9 cellular contexts compared by ENCODE assay signal in the genomic region with DNA sequence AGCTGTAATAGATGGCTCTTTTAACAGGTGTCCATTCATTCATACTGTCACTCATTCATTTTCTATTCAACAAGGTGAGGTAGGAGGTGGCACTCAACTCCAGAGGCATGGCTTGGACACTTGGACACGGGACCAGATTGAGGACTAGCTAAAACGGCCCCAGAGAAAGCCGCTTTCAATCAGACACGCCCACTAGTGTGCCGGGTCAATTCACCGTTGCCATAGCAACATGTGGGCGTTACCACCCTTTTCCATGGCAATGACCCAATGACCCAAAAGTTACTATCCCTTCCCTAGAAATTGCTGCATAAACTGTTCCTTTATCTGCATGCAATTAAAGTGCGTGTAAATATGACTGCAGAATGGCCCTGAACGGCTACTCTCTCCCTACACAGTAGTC. TPM values are rescaled to one million over a fixed set of nuclear protein-coding genes. Genes with fewer than 3 reads are reported as not detected.
A peak's percentile ranks its signal among the peaks of the same experiment; 100 is the strongest.
DNase-seq lines count a peak whose midpoint lies in the region; ATAC-seq, FAIRE-seq and TF ChIP-seq lines count a peak whose summit lies in the region.
"Had no signal": no experiment of that assay in that cellular context is flagged by ENCODE, and none has a peak within 500 bp of the region (broad histone marks: within the 10 kb centered on the region; RNA-seq: fewer than 3 reads in every experiment).

No MANE protein-coding gene starts in this region.

- H4K20me1 ChIP-seq in Karpas-422 (ENCODE audit: insufficient read depth, low read depth, low read length): no peaks in the 10 kb centered on the region

- H3K9ac ChIP-seq in Karpas-422 (ENCODE audit: low read length): no peak overlapping the region

- H3K4me3 ChIP-seq in HEK293 (ENCODE audit: low read depth, low read length) (no peak overlapping the region), Karpas-422 (ENCODE audit: low read length) (no peak overlapping the region)

- CTCF ChIA-PET in HEK293 (lab: Yijun Ruan, JAX): interaction anchor here (1.0 kb wide), 1 partner anchor 9 kb away, joined by 3 read pairs; no protein-coding TSS in a partner anchor

- peaks cover 4% of the 10 kb centered on the region; the same call in 1 of the 2 replicates for H3K27me3 ChIP-seq in Karpas-422 (ENCODE audit: low read length)

- H3K4me1 ChIP-seq in HEK293 (ENCODE audit: control insufficient read depth, insufficient read depth, low read length) (peaks cover 15% of the 10 kb centered on the region), Karpas-422 (ENCODE audit: low read length) (peaks cover 3% of the 10 kb centered on the region; the same call in 1 of the 2 replicates)

- POLR2A ChIA-PET in HEK293 (lab: Yijun Ruan, JAX): no interaction called here

- TF ChIP-seq CTCF in HEK293 (tag by site-specific recombination; IDR thresholded peaks at IDR 0.05): no peak

- H3K27ac ChIP-seq in HEK293 (ENCODE audit: extremely low read depth, low read depth, low read length) (no peak overlapping the region), caudate nucleus (ENCODE audit: low read depth, low read length) (peak overlapping the region; percentile 84), Karpas-422 (ENCODE audit: low read length) (no peak overlapping the region)

- TF ChIP-seq POLR2A in GM12892 (IDR thresholded peaks at IDR 0.05; ENCODE audit: low read depth, low read length): no peak

- H3K9me3 ChIP-seq in HEK293 (ENCODE audit: control insufficient read depth, insufficient read depth, low read depth, low read length) (no peaks in the 10 kb centered on the region), Karpas-422 (ENCODE audit: low read length) (no peaks in the 10 kb centered on the region; the same call in 1 of the 2 replicates)

- H3K36me3 ChIP-seq in HEK293 (ENCODE audit: control insufficient read depth in 2 of 2, insufficient read depth in 1 of 2, low read length in 2 of 2) (no peaks in the 10 kb centered on the region), Karpas-422 (ENCODE audit: insufficient read depth, low read length) (no peaks in the 10 kb centered on the region)

- DNase-seq in caudate nucleus (lab: John Stamatoyannopoulos, UW) (peak in 1 of 61 donors; percentile 5), iPS-NIHi11 (ENCODE audit: low spot score) (peak; percentile 61), sciatic nerve (ENCODE audit: low spot score) (peak; percentile 72), NCI-H146 (lab: John Stamatoyannopoulos, UW) (no peak), pons (ENCODE audit: low spot score) (no peak), Karpas-422 (no peak), GM12892 (ENCODE audit: insufficient read length) (no peak)
- DNase-seq: stimulated activated naive CD4-positive, alpha-beta T cell treated with Interleukin-2 at 50 U/mL for 16 hours had no signal

- FAIRE-seq in GM12892 (lab: Jason Lieb, UNC): no peak

- no peaks in the 10 kb centered on the region for H3K9me2 ChIP-seq in Karpas-422 (replicated peaks; ENCODE audit: insufficient read depth, low read length)

- H3K4me2 ChIP-seq in Karpas-422 (ENCODE audit: low read depth, low read length, poor library complexity, severe bottlenecking): no peak overlapping the region

- H3K79me2 ChIP-seq in Karpas-422 (ENCODE audit: low read length): no peaks in the 10 kb centered on the region

- no peak overlapping the region for H2AFZ ChIP-seq in Karpas-422 (ENCODE audit: low read length)

- ATAC-seq in sciatic nerve: peak; percentile 66

- intact Hi-C loops in sciatic nerve (cut with DNase I): no loop called here

TF ChIP-seq in HEK293, 187 proteins besides CTCF, POLR2A, EP300 and RAD21:
- TF ChIP-seq PRDM4 (tag by site-specific recombination; IDR thresholded peaks at IDR 0.05) (no peak), SCRT2 (tag by site-specific recombination; IDR thresholded peaks at IDR 0.05) (peak; percentile 56)

RNA-seq across cellular contexts. Expression of gene LGALSL, which starts 49.2 kb away (rescaled TPM):
- 18.6 TPM for total RNA-seq in sciatic nerve
- 2.9 and 10.8 TPM in 2 replicates for total RNA-seq in Karpas-422 (2014; rRNA removed; shearing (Covaris generic); ENCODE audit: low replicate concordance)
- 3.6 TPM for polyA plus RNA-seq in GM12892 (2012; ENCODE audit: missing spikeins)

Comparison
In these comparisons a context has a peak if more than half of its experiments do, and no peak if none do; other contexts are left out.
1. DNase-seq: peak in iPS-NIHi11 (single experiment) and sciatic nerve (single experiment); none in NCI-H146 (single experiment), pons (single experiment), Karpas-422 (single experiment) and GM12892 (single experiment).